Comparison of ENCODE assay signal across 1 cellular context in genomic region chr10:47299611-47299988, GRCh38.
TF ChIP-seq lines count a peak whose summit lies in the region.

No MANE protein-coding gene starts in this region.

TF ChIP-seq in WTC11, 78 proteins besides CTCF, POLR2A, EP300 and RAD21 (continued from another document):
- no peak for TF ChIP-seq STAT6 (CRISPR knock-in tag; conservative IDR thresholded peaks at IDR 0.05; ENCODE audit: low read depth)
- TF ChIP-seq ZNF423 (CRISPR knock-in tag; IDR thresholded peaks at IDR 0.05) = no peak
- no peak for TF ChIP-seq ETV6 (CRISPR knock-in tag; IDR thresholded peaks at IDR 0.05)
- TF ChIP-seq EMX1 (CRISPR knock-in tag; IDR thresholded peaks at IDR 0.05) = no peak
- no peak for TF ChIP-seq JUN (CRISPR knock-in tag; IDR thresholded peaks at IDR 0.05)
